Comparison of ENCODE assay signal across 1 cellular context in genomic region chr3:97579365-97579764, GRCh38.
TF ChIP-seq lines count a peak whose summit lies in the region.

No MANE protein-coding gene starts in this region.

TF ChIP-seq in HEK293, 187 proteins besides CTCF, POLR2A, EP300 and RAD21 (continued from another document and continues in another):
- TF ChIP-seq TSHZ1 (tag by site-specific recombination; IDR thresholded peaks at IDR 0.05; ENCODE audit: borderline replicate concordance) (peak; percentile 50; the same call in 1 of the 2 replicates), WT1 (tag by site-specific recombination; IDR thresholded peaks at IDR 0.05) (peak; percentile 28; the same call in 1 of the 2 replicates), ZBTB26 (tag by site-specific recombination; optimal IDR thresholded peaks at IDR 0.05) (no peak), ZNF311 (tag by site-specific recombination; IDR thresholded peaks at IDR 0.05; ENCODE audit: borderline replicate concordance) (no peak), ZNF184 (tag by site-specific recombination; IDR thresholded peaks at IDR 0.05) (peak; percentile 67; the same call in 1 of the 2 replicates), ZNF16 (tag by site-specific recombination; IDR thresholded peaks at IDR 0.05; ENCODE audit: low read depth) (no peak), ZIC2 (tag by site-specific recombination; IDR thresholded peaks at IDR 0.05) (no peak), ZNF48 (tag by site-specific recombination; IDR thresholded peaks at IDR 0.05) (no peak), SP7 (tag by site-specific recombination; IDR thresholded peaks at IDR 0.05) (0 out of 2 replicates have a peak, but pooled peaks have one; percentile 27), ZNF701 (tag by site-specific recombination; IDR thresholded peaks at IDR 0.05) (no peak), ZNF394 (tag by site-specific recombination; IDR thresholded peaks at IDR 0.05; ENCODE audit: borderline replicate concordance) (no peak), ZNF398 (tag by site-specific recombination; IDR thresholded peaks at IDR 0.05) (peak; percentile 83), BCL11A (tag by site-specific recombination; IDR thresholded peaks at IDR 0.05; ENCODE audit: low read depth) (0 out of 2 replicates have a peak, but pooled peaks have one; percentile 34), ZNF518A (tag by site-specific recombination; conservative IDR thresholded peaks at IDR 0.05; ENCODE audit: low read depth) (no peak), ZNF366 (tag by site-specific recombination; conservative IDR thresholded peaks at IDR 0.05) (0 out of 2 replicates have a peak, but pooled peaks have one; percentile 21), ZNF266 (tag by site-specific recombination; IDR thresholded peaks at IDR 0.05; ENCODE audit: low read depth) (no peak), ZNF114 (tag by site-specific recombination; IDR thresholded peaks at IDR 0.05) (no peak), ZNF785 (tag by site-specific recombination; IDR thresholded peaks at IDR 0.05) (no peak), ZNF239 (tag by site-specific recombination; IDR thresholded peaks at IDR 0.05) (no peak), ZNF677 (tag by site-specific recombination; IDR thresholded peaks at IDR 0.05) (no peak), HOXC10 (CRISPR knock-in tag; IDR thresholded peaks at IDR 0.05) (no peak), OSR2 (tag by site-specific recombination; IDR thresholded peaks at IDR 0.05) (peak; percentile 19; the same call in 1 of the 2 replicates), ZNF658 (tag by site-specific recombination; IDR thresholded peaks at IDR 0.05) (no peak), ZEB2 (tag by site-specific recombination; IDR thresholded peaks at IDR 0.05) (peak; percentile 54; the same call in 1 of the 2 replicates), ZBTB1 (tag by site-specific recombination; IDR thresholded peaks at IDR 0.05) (no peak), ZNF600 (tag by site-specific recombination; IDR thresholded peaks at IDR 0.05) (0 out of 2 replicates have a peak, but pooled peaks have one; percentile 16), ZBTB48 (tag by site-specific recombination; IDR thresholded peaks at IDR 0.05) (no peak), ZNF324 (tag by site-specific recombination; IDR thresholded peaks at IDR 0.05) (no peak), ZBTB17 (tag by site-specific recombination; IDR thresholded peaks at IDR 0.05) (no peak), ZNF596 (tag by site-specific recombination; IDR thresholded peaks at IDR 0.05) (no peak), YY1 (tag by site-specific recombination; IDR thresholded peaks at IDR 0.05) (no peak), ZNF629 (tag by site-specific recombination; IDR thresholded peaks at IDR 0.05) (peak; percentile 95), REPIN1 (tag by site-specific recombination; IDR thresholded peaks at IDR 0.05; ENCODE audit: low read depth) (no peak), PBX3 (CRISPR knock-in tag; IDR thresholded peaks at IDR 0.05) (no peak), MEIS1 (CRISPR knock-in tag; IDR thresholded peaks at IDR 0.05; ENCODE audit: borderline replicate concordance) (no peak), ZNF433 (tag by site-specific recombination; IDR thresholded peaks at IDR 0.05; ENCODE audit: low read depth) (no peak), GLIS1 (tag by site-specific recombination; IDR thresholded peaks at IDR 0.05) (peak; percentile 12; the same call in 1 of the 2 replicates), ZNF830 (tag by site-specific recombination; IDR thresholded peaks at IDR 0.05; ENCODE audit: low read depth) (no peak), ATF2 (tag by site-specific recombination; IDR thresholded peaks at IDR 0.05; ENCODE audit: low read depth) (peak; percentile 77), KLF9 (tag by site-specific recombination; IDR thresholded peaks at IDR 0.05; ENCODE audit: low read depth) (no peak), SALL2 (tag by site-specific recombination; IDR thresholded peaks at IDR 0.05; ENCODE audit: borderline replicate concordance) (no peak), SP3 (tag by site-specific recombination; IDR thresholded peaks at IDR 0.05) (no peak), ZNF791 (tag by site-specific recombination; IDR thresholded peaks at IDR 0.05) (no peak), ZNF548 (tag by site-specific recombination; IDR thresholded peaks at IDR 0.05) (no peak)
- TF ChIP-seq, protein P1, sequence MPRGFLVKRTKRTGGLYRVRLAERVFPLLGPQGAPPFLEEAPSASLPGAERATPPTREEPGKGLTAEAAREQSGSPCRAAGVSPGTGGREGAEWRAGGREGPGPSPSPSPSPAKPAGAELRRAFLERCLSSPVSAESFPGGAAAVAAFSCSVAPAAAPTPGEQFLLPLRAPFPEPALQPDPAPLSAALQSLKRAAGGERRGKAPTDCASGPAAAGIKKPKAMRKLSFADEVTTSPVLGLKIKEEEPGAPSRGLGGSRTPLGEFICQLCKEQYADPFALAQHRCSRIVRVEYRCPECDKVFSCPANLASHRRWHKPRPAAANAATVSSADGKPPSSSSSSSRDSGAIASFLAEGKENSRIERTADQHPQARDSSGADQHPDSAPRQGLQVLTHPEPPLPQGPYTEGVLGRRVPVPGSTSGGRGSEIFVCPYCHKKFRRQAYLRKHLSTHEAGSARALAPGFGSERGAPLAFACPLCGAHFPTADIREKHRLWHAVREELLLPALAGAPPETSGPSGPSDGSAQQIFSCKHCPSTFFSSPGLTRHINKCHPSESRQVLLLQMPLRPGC (tag by site-specific recombination; IDR thresholded peaks at IDR 0.05), result no peak
- TF ChIP-seq, protein P2, sequence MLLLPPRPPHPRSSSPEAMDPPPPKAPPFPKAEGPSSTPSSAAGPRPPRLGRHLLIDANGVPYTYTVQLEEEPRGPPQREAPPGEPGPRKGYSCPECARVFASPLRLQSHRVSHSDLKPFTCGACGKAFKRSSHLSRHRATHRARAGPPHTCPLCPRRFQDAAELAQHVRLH (tag by site-specific recombination; IDR thresholded peaks at IDR 0.05), result no peak
- TF ChIP-seq, protein P3, sequence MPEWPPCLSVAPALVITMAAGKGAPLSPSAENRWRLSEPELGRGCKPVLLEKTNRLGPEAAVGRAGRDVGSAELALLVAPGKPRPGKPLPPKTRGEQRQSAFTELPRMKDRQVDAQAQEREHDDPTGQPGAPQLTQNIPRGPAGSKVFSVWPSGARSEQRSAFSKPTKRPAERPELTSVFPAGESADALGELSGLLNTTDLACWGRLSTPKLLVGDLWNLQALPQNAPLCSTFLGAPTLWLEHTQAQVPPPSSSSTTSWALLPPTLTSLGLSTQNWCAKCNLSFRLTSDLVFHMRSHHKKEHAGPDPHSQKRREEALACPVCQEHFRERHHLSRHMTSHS (tag by site-specific recombination; IDR thresholded peaks at IDR 0.05), result no peak
- TF ChIP-seq, protein P4, sequence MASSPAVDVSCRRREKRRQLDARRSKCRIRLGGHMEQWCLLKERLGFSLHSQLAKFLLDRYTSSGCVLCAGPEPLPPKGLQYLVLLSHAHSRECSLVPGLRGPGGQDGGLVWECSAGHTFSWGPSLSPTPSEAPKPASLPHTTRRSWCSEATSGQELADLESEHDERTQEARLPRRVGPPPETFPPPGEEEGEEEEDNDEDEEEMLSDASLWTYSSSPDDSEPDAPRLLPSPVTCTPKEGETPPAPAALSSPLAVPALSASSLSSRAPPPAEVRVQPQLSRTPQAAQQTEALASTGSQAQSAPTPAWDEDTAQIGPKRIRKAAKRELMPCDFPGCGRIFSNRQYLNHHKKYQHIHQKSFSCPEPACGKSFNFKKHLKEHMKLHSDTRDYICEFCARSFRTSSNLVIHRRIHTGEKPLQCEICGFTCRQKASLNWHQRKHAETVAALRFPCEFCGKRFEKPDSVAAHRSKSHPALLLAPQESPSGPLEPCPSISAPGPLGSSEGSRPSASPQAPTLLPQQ (tag by site-specific recombination; IDR thresholded peaks at IDR 0.05), result no peak
